Comparison of ENCODE assay signal across 8 cellular contexts in genomic region chr2:218895758-218896500, GRCh38. TPM values are rescaled to one million over a fixed set of nuclear protein-coding genes. Genes with fewer than 3 reads are reported as not detected.
DNase-seq lines count a peak whose midpoint lies in the region; ATAC-seq lines count a peak whose summit lies in the region.

No MANE protein-coding gene starts in this region.

- H3K4me1 Mint-ChIP-seq in activated T-cell treated with anti-CD3 and anti-CD28 coated beads, Interleukin-2, amount 50 U/mL, for 4 hours (ENCODE audit: low read depth) = peaks cover 61% of the 10 kb centered on the region
- H3K4me1 Mint-ChIP-seq in stimulated activated effector memory CD8-positive, alpha-beta T cell treated with anti-CD3 and anti-CD28 coated beads, Interleukin-12 subunit alpha, Interleukin-12 subunit beta, amount 100 ng/mL, for 72 hours = peaks cover 68% of the 10 kb centered on the region

- H3K4me3 Mint-ChIP-seq in activated T-cell treated with anti-CD3 and anti-CD28 coated beads, Interleukin-2, amount 50 U/mL, for 4 hours = peak overlapping the region; percentile 65
- H3K4me3 Mint-ChIP-seq in stimulated activated effector memory CD8-positive, alpha-beta T cell treated with anti-CD3 and anti-CD28 coated beads, Interleukin-12 subunit alpha, Interleukin-12 subunit beta, amount 100 ng/mL, for 72 hours = peak overlapping the region; percentile 62

- no peaks in the 10 kb centered on the region for H3K36me3 Mint-ChIP-seq in activated T-cell treated with anti-CD3 and anti-CD28 coated beads, Interleukin-2, amount 50 U/mL, for 4 hours (ENCODE audit: insufficient read depth)
- peaks cover 56% of the 10 kb centered on the region for H3K36me3 Mint-ChIP-seq in stimulated activated effector memory CD8-positive, alpha-beta T cell treated with anti-CD3 and anti-CD28 coated beads, Interleukin-12 subunit alpha, Interleukin-12 subunit beta, amount 100 ng/mL, for 72 hours

- H3K27ac Mint-ChIP-seq in stimulated activated effector memory CD8-positive, alpha-beta T cell treated with anti-CD3 and anti-CD28 coated beads, Interleukin-12 subunit alpha, Interleukin-12 subunit beta, amount 100 ng/mL, for 72 hours = peak overlapping the region; percentile 86

- peaks cover 12% of the 10 kb centered on the region for H3K27me3 Mint-ChIP-seq in activated T-cell treated with anti-CD3 and anti-CD28 coated beads, Interleukin-2, amount 50 U/mL, for 4 hours (ENCODE audit: low read depth)

- peak; percentile 2 for ATAC-seq in HG03064 (IDR thresholded peaks at IDR 0.05; ENCODE audit: low read depth, unreplicated experiment)
- peak; percentile 6 to 7 for ATAC-seq in activated T-cell treated with anti-CD3 and anti-CD28 coated beads, Interleukin-2, amount 50 U/mL, for 4 hours
- ATAC-seq in stimulated activated effector memory CD8-positive, alpha-beta T cell treated with anti-CD3 and anti-CD28 coated beads, Interleukin-12 subunit alpha, Interleukin-12 subunit beta, amount 100 ng/mL, for 72 hours = peak; percentile 36

- H3K9me3 Mint-ChIP-seq in activated T-cell treated with anti-CD3 and anti-CD28 coated beads, Interleukin-2, amount 50 U/mL, for 4 hours = no peaks in the 10 kb centered on the region
- H3K9me3 Mint-ChIP-seq in stimulated activated effector memory CD8-positive, alpha-beta T cell treated with anti-CD3 and anti-CD28 coated beads, Interleukin-12 subunit alpha, Interleukin-12 subunit beta, amount 100 ng/mL, for 72 hours = no peaks in the 10 kb centered on the region

- DNase-seq in activated CD4-positive, alpha-beta T cell treated with anti-CD3 and anti-CD28 coated beads for 48 hours = peak; percentile 13
- no peak for DNase-seq in activated CD4-positive, alpha-beta T cell treated with anti-CD3 and anti-CD28 coated beads for 1 hour
- no peak for DNase-seq in activated T-cell treated with anti-CD3 and anti-CD28 coated beads, Interleukin-2, amount 50 U/mL, for 4 hours
- DNase-seq in stimulated activated effector memory CD8-positive, alpha-beta T cell treated with anti-CD3 and anti-CD28 coated beads, Interleukin-12 subunit alpha, Interleukin-12 subunit beta, amount 100 ng/mL, for 72 hours (ENCODE audit: low spot score in 2 of 2) = no peak
- no peak for DNase-seq in LoVo (ENCODE audit: low spot score)
- DNase-seq in DMS 273 (lab: John Stamatoyannopoulos, UW; ENCODE audit: unreplicated experiment) = no peak
- no peak for DNase-seq in anterior cingulate cortex (lab: John Stamatoyannopoulos, UW)

RNA-seq across cellular contexts. Expression of gene WNT10A, which starts 15.3 kb away (rescaled TPM):
- 1 to 10 TPM; 1.4 to 2.7 (median 2.3) TPM for total RNA-seq in activated T-cell treated with anti-CD3 and anti-CD28 coated beads, Interleukin-2, amount 50 U/mL, for 4 hours

RNA-seq across cellular contexts. Expression of gene WNT6, which starts 36.3 kb away (rescaled TPM):
- under 1 TPM in 1 of 3 donors, not detected in 2; 0.11 TPM for total RNA-seq in activated T-cell treated with anti-CD3 and anti-CD28 coated beads, Interleukin-2, amount 50 U/mL, for 4 hours
